ENCODE assay signal across 8 cellular contexts in the genomic region with DNA sequence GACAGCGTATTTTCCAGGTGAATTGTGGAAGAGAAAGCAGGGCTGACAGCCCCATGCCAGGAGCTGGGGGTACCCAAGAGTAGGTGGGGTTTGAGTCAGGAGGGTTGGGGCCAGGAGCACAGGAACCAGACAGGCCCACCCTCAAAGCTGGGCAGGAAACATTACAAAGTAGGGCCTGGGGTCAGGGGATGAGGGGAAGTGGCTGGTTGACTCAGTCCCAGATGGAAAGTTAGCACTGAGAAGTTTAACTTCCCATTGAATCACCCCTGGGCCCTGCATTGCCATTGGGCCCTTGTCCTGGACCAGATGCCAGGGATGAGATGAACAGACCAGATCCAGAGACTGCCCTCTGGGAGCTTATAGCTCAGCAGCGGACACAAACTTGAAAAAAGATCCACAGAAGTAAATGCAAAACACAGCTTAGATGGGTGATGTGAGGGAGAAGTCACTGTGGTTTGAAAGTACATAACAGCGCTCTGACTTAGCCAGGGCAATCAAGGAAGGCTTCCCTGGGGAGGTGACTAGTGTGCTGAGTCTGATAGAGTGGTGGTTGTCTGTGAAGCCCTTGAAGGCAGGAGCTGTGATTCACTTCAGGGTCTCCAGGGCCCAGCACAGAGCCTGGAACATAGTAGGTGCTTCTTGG. TPM values are rescaled to one million over a fixed set of nuclear protein-coding genes. Genes with fewer than 3 reads are reported as not detected.
DNase-seq lines count a peak whose midpoint lies in the region; ATAC-seq, FAIRE-seq and TF ChIP-seq lines count a peak whose summit lies in the region.

No MANE protein-coding gene starts in this region.

- H3K79me2 ChIP-seq in astrocyte (ENCODE audit: insufficient read depth, low read length), result peaks cover 62% of the 10 kb centered on the region

- H3K4me3 ChIP-seq in heart right ventricle (peak overlapping the region in 5 of 10 donors; percentile 77 to 97 (median 91)), astrocyte (ENCODE audit: insufficient read depth, low read depth, low read length) (peak overlapping the region; percentile 88), vagina (peak overlapping the region; percentile 85 to 90)

- no peak overlapping the region for H2AFZ ChIP-seq in astrocyte (ENCODE audit: low read depth, low read length)

- peak overlapping the region in 8 of 10 donors; percentile 70 to 100 (median 99) for H3K27ac ChIP-seq in heart right ventricle
- peak overlapping the region; percentile 99 for H3K27ac ChIP-seq in astrocyte (ENCODE audit: low read depth, low read length)
- peak overlapping the region; percentile 100 for H3K27ac ChIP-seq in vagina

- peaks cover 2% of the 10 kb centered on the region for H3K9me3 Mint-ChIP-seq in astrocyte (ENCODE audit: unreplicated experiment)

- peak; percentile 47 for FAIRE-seq in astrocyte (lab: Jason Lieb, UNC)

- peak overlapping the region; percentile 99 for H3K9ac ChIP-seq in astrocyte (ENCODE audit: low read length)

- intact Hi-C loops in heart right ventricle (cut with DNase I), result loop anchor here in 3 of 10 donors (10.0 kb wide), 2 partner anchors 89 to 111 kb away; a partner anchor contains a TSS
- intact Hi-C loops in Right ventricle myocardium superior (cut with DNase I), result no loop called here
- intact Hi-C loops in vagina (cut with DNase I), result loop anchor here (2.0 kb wide), 2 partner anchors 53 to 113 kb away; a partner anchor contains a TSS

- H3K27me3 ChIP-seq in heart right ventricle, result no peaks in the 10 kb centered on the region
- no peaks in the 10 kb centered on the region for H3K27me3 ChIP-seq in astrocyte (ENCODE audit: insufficient read depth, low read length)
- no peaks in the 10 kb centered on the region for H3K27me3 ChIP-seq in vagina

- peaks cover 11% of the 10 kb centered on the region for H3K36me3 Mint-ChIP-seq in astrocyte (ENCODE audit: low read depth, unreplicated experiment)

- TF ChIP-seq POLR2A in vagina (IDR thresholded peaks at IDR 0.05), result no peak

- H4K20me1 ChIP-seq in astrocyte (ENCODE audit: insufficient read depth, low read length), result peaks cover 56% of the 10 kb centered on the region

- H3K4me1 ChIP-seq in heart right ventricle, result peaks cover 17 to 42% (median 31%) of the 10 kb centered on the region in 9 donors
- peaks cover 38% of the 10 kb centered on the region for H3K4me1 ChIP-seq in astrocyte (ENCODE audit: insufficient read depth, low read length)
- peaks cover 50% of the 10 kb centered on the region for H3K4me1 ChIP-seq in vagina

- no peaks in the 10 kb centered on the region for H3K27me3 Mint-ChIP-seq in astrocyte (ENCODE audit: low read depth, unreplicated experiment)

- WGBS in heart right ventricle, 2 donors, result 94 to 96% methylated on average over 3 of the region's 3 CpGs

- H3K4me2 ChIP-seq in astrocyte (ENCODE audit: low read length), result peak overlapping the region; percentile 95

- H3K4me1 Mint-ChIP-seq in astrocyte (ENCODE audit: low read depth, unreplicated experiment), result peaks cover 19% of the 10 kb centered on the region

- H3K4me3 Mint-ChIP-seq in astrocyte (ENCODE audit: unreplicated experiment), result peak overlapping the region; percentile 87

- H3K9me3 ChIP-seq in heart right ventricle (no peaks in the 10 kb centered on the region), astrocyte (ENCODE audit: insufficient read depth, low read depth, low read length) (no peaks in the 10 kb centered on the region), vagina (no peaks in the 10 kb centered on the region)

- H3K27ac Mint-ChIP-seq in astrocyte (ENCODE audit: unreplicated experiment), result peak overlapping the region; percentile 78

- TF ChIP-seq CTCF in heart right ventricle (IDR thresholded peaks at IDR 0.05) (no peak), astrocyte (IDR thresholded peaks at IDR 0.05; ENCODE audit: insufficient read depth, low read depth, low read length) (no peak), vagina (IDR thresholded peaks at IDR 0.05) (no peak)

- ATAC-seq in heart right ventricle (no peak), Right ventricle myocardium superior (ENCODE audit: poor library complexity) (no peak), HG03439 (IDR thresholded peaks at IDR 0.05; ENCODE audit: unreplicated experiment) (no peak), GM18868 (IDR thresholded peaks at IDR 0.05; ENCODE audit: unreplicated experiment) (no peak)

- no peak for DNase-seq in heart right ventricle
- DNase-seq in Right ventricle myocardium superior, result no peak
- peak; percentile 48 for DNase-seq in astrocyte (ENCODE audit: low read depth)
- peak; percentile 91 to 92 for DNase-seq in lung microvascular endothelial cell (ENCODE audit: low read depth in 2 of 2)
- no peak for DNase-seq in vagina (ENCODE audit: extremely low spot score in 2 of 2)
- DNase-seq in NCI-H82 treated with DMSO at 0.1 percent for 48 hours (lab: John Stamatoyannopoulos, UW; ENCODE audit: unreplicated experiment), result no peak

- H3K36me3 ChIP-seq in heart right ventricle (peaks cover 0 to 4% (median 0%) of the 10 kb centered on the region in 9 donors), astrocyte (ENCODE audit: insufficient read depth, low read length) (no peaks in the 10 kb centered on the region), vagina (no peaks in the 10 kb centered on the region)

RNA-seq across cellular contexts. Expression of a gene that starts 2.2 kb away (rescaled TPM):
- total RNA-seq in heart right ventricle, result 10 to 100 TPM in 4 of 10 donors, 1 to 10 TPM in 6; 2.9 to 21.2 (median 5.3) TPM
- polyA plus RNA-seq in heart right ventricle, result 10 to 100 TPM in 1 of 2 donors, 1 to 10 TPM in 1; 6.5 to 21.4 TPM
- 4.2 TPM for total RNA-seq in Right ventricle myocardium superior
- total RNA-seq in astrocyte, result 12.0 and 18.2 TPM in 2 replicates
- total RNA-seq in lung microvascular endothelial cell, result 41.0 and 262 TPM in 2 replicates
- 90.6 TPM for total RNA-seq in vagina

RNA-seq across cellular contexts. Expression of a gene that starts 22.3 kb away (rescaled TPM):
- total RNA-seq in heart right ventricle (10 to 100 TPM in 8 of 10 donors, 1 to 10 TPM in 2; 8.8 to 17.1 (median 13.5) TPM), Right ventricle myocardium superior (12.0 TPM), astrocyte (9.7 and 10.0 TPM in 2 replicates), lung microvascular endothelial cell (1.3 and 4.8 TPM in 2 replicates), vagina (35.8 TPM)
- polyA plus RNA-seq in heart right ventricle, result 10 to 100 TPM in 1 of 2 donors, 1 to 10 TPM in 1; 6.0 to 35.1 TPM

Comparison
In these comparisons a context has a peak if more than half of its experiments do, and no peak if none do; other contexts are left out.
1. DNase-seq: peak in astrocyte (single experiment) and lung microvascular endothelial cell (2 of 2); none in heart right ventricle (0 of 2), Right ventricle myocardium superior (single experiment), vagina (0 of 2) and NCI-H82 treated with DMSO at 0.1 percent for 48 hours (single experiment).
2. Peak in every context shown above with its lines, with median percentiles within 50 percentile points of each other: H3K27ac ChIP-seq.